Comparison of ENCODE assay signal across 8 cellular contexts in the genomic region with DNA sequence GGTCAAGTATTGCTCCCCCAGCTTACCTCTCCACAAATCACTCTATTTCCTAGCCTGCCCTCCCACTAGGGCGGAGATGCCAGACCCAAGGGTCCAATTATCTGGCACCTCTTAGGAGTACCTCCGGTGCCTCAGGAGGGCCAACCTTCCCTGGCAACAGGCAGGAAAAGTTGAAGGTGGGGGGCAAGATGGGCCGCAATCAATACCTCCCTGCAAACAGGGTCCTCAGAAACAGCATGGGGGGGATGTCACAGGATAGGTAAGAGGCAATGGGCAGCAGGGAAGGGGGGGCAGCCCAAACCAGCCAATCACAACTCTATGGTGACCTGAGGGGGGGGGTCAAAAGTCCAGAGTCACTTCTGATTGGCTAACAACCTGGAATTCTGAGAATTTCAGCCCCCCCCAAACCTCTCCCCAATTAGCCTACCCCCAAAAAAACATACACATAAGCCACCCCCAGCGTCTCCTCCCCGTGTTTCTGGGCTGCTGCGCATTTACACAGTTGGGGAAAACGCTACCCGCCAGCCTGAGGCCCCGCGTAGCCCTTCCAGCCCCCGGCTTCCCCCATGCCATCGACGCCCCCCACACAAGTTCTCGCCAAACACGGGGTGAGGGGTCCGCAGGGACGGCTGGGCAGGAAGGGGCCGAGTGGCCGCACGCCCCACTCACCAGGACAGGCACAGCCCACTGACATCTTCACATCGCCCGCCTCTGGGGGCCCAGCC. TPM values are rescaled to one million over a fixed set of nuclear protein-coding genes. Genes with fewer than 3 reads are reported as not detected.
DNase-seq lines count a peak whose midpoint lies in the region; ATAC-seq and TF ChIP-seq lines count a peak whose summit lies in the region.

No MANE protein-coding gene starts in this region.

- no peaks in the 10 kb centered on the region for H3K36me3 ChIP-seq in SU-DHL-6 (ENCODE audit: low read length)

- peaks cover 39% of the 10 kb centered on the region for H3F3A ChIP-seq in SU-DHL-6 (ENCODE audit: insufficient read depth)

- no peaks in the 10 kb centered on the region for H3K36me3 Mint-ChIP-seq in brain

- H2AFZ ChIP-seq in SU-DHL-6 (ENCODE audit: low read depth, low read length, severe bottlenecking) = peak overlapping the region; percentile 35

- no peak for TF ChIP-seq CTCF in SU-DHL-6 (IDR thresholded peaks at IDR 0.05; ENCODE audit: insufficient read depth, low read length, poor library complexity, severe bottlenecking)
- TF ChIP-seq CTCF in brain (conservative IDR thresholded peaks at IDR 0.05) = no peak

- H3K4me1 Mint-ChIP-seq in brain = peaks cover 67% of the 10 kb centered on the region

- no peaks in the 10 kb centered on the region for H4K20me1 ChIP-seq in SU-DHL-6 (ENCODE audit: low read depth, low read length)

- H3K9ac ChIP-seq in SU-DHL-6 (ENCODE audit: low read length) = peak overlapping the region; percentile 87

- no peaks in the 10 kb centered on the region for H3K9me3 ChIP-seq in SU-DHL-6 (ENCODE audit: insufficient read depth, low read length)

- H3K27ac Mint-ChIP-seq in brain = peak overlapping the region; percentile 97 to 100 (median 99)

- no peaks in the 10 kb centered on the region for H3K27me3 ChIP-seq in SU-DHL-6 (ENCODE audit: low read length)

- no peaks in the 10 kb centered on the region for H3K9me2 ChIP-seq in SU-DHL-6 (replicated peaks; ENCODE audit: insufficient read depth, low read length)

- H3K27me3 Mint-ChIP-seq in brain = peaks cover 23% of the 10 kb centered on the region

- ATAC-seq in HG03469 (IDR thresholded peaks at IDR 0.05; ENCODE audit: unreplicated experiment) = peak; percentile 6
- no peak for ATAC-seq in GM21447 (IDR thresholded peaks at IDR 0.05; ENCODE audit: unreplicated experiment)
- no peak for ATAC-seq in GM18868 (IDR thresholded peaks at IDR 0.05; ENCODE audit: unreplicated experiment)

- peak overlapping the region; percentile 70 for H3K4me3 ChIP-seq in SU-DHL-6 (ENCODE audit: insufficient read depth, low read length, poor library complexity, severe bottlenecking)

- H3K4me2 ChIP-seq in SU-DHL-6 (ENCODE audit: low read depth, low read length, poor library complexity, severe bottlenecking) = peak overlapping the region; percentile 89

- H3K9me3 Mint-ChIP-seq in brain = no peaks in the 10 kb centered on the region

- DNase-seq in COLO668 (lab: John Stamatoyannopoulos, UW; ENCODE audit: unreplicated experiment) (peak; percentile 14), hippocampal formation (lab: John Stamatoyannopoulos, UW) (peak; percentile 31 to 37), retina (peak; percentile 49)

- peak overlapping the region; percentile 88 to 97 (median 96) for H3K4me3 Mint-ChIP-seq in brain

- peaks cover 44% of the 10 kb centered on the region for H3K79me2 ChIP-seq in SU-DHL-6 (ENCODE audit: insufficient read depth, low read length)

- peak overlapping the region; percentile 78 for H3K27ac ChIP-seq in SU-DHL-6 (ENCODE audit: low read depth, low read length)

RNA-seq across cellular contexts. Expression of a gene that starts 0.6 kb away (rescaled TPM):
- polyA plus RNA-seq in brain (ENCODE audit: insufficient read depth, low read depth, low replicate concordance) = 56.2 TPM

RNA-seq across cellular contexts. Expression of a gene that starts 13.3 kb away (rescaled TPM):
- polyA plus RNA-seq in brain (ENCODE audit: insufficient read depth, low read depth, low replicate concordance) = 15.8 TPM

RNA-seq across cellular contexts. Expression of a gene that starts 32.6 kb away (rescaled TPM):
- polyA plus RNA-seq in brain (ENCODE audit: insufficient read depth, low read depth, low replicate concordance) = 124 TPM

RNA-seq across cellular contexts. Expression of a gene that starts 54.4 kb away (rescaled TPM):
- 6.3 TPM for polyA plus RNA-seq in brain (ENCODE audit: insufficient read depth, low read depth, low replicate concordance)
